8 cellular contexts compared by ENCODE assay signal in genomic region chr4:83771113-83771705, GRCh38.
DNase-seq lines count a peak whose midpoint lies in the region; ATAC-seq and TF ChIP-seq lines count a peak whose summit lies in the region.

No MANE protein-coding gene starts in this region.

- ATAC-seq in HG03159 (IDR thresholded peaks at IDR 0.05; ENCODE audit: unreplicated experiment) (peak; percentile 49), HG02763 (IDR thresholded peaks at IDR 0.05; ENCODE audit: unreplicated experiment) (no peak)

- no peak overlapping the region for H3K27ac Mint-ChIP-seq in immature natural killer cell

- no peaks in the 10 kb centered on the region for H3K4me1 Mint-ChIP-seq in immature natural killer cell

- no peaks in the 10 kb centered on the region for H3K36me3 Mint-ChIP-seq in immature natural killer cell

- TF ChIP-seq CTCF in fibroblast of mammary gland (conservative IDR thresholded peaks at IDR 0.05; ENCODE audit: control insufficient read depth, insufficient read depth, low read depth, low read length), result peak; percentile 79

- H3K9me3 Mint-ChIP-seq in immature natural killer cell, result peaks cover 0 to 6% (median 2%) of the 10 kb centered on the region in 6 donors

- DNase-seq in GM04503 (ENCODE audit: low read depth) (peak; percentile 13), RPMI8226 (peak; percentile 11), fibroblast of mammary gland (ENCODE audit: low read depth) (peak; percentile 54), nucleus accumbens (lab: John Stamatoyannopoulos, UW) (peak in 30 of 56 donors; percentile 0 to 59 (median 4)), immature natural killer cell (no peak)
- no peak for DNase-seq in stimulated activated CD4-positive, alpha-beta T cell treated with anti-CD3 and anti-CD28 coated beads, Interleukin-1b, Interleukin-23, amount 100 ng/mL, for 48 hours

- no peak overlapping the region for H3K4me3 Mint-ChIP-seq in immature natural killer cell

- H3K27me3 Mint-ChIP-seq in immature natural killer cell (ENCODE audit: low read depth in 3 of 3), result peaks cover 2 to 5% (median 3%) of the 10 kb centered on the region in 3 donors

- no peak overlapping the region for H3K4me3 ChIP-seq in fibroblast of mammary gland (ENCODE audit: control insufficient read depth, low read depth, low read length)

Comparison
In these comparisons a context has a peak if more than half of its experiments do, and no peak if none do; other contexts are left out.
1. DNase-seq: peak in GM04503 (single experiment), RPMI8226 (single experiment), fibroblast of mammary gland (single experiment) and nucleus accumbens (30 of 56); none in immature natural killer cell (0 of 3) and stimulated activated CD4-positive, alpha-beta T cell treated with anti-CD3 and anti-CD28 coated beads, Interleukin-1b, Interleukin-23, amount 100 ng/mL, for 48 hours (single experiment).